ENCODE assay signal across 8 cellular contexts in the genomic region with DNA sequence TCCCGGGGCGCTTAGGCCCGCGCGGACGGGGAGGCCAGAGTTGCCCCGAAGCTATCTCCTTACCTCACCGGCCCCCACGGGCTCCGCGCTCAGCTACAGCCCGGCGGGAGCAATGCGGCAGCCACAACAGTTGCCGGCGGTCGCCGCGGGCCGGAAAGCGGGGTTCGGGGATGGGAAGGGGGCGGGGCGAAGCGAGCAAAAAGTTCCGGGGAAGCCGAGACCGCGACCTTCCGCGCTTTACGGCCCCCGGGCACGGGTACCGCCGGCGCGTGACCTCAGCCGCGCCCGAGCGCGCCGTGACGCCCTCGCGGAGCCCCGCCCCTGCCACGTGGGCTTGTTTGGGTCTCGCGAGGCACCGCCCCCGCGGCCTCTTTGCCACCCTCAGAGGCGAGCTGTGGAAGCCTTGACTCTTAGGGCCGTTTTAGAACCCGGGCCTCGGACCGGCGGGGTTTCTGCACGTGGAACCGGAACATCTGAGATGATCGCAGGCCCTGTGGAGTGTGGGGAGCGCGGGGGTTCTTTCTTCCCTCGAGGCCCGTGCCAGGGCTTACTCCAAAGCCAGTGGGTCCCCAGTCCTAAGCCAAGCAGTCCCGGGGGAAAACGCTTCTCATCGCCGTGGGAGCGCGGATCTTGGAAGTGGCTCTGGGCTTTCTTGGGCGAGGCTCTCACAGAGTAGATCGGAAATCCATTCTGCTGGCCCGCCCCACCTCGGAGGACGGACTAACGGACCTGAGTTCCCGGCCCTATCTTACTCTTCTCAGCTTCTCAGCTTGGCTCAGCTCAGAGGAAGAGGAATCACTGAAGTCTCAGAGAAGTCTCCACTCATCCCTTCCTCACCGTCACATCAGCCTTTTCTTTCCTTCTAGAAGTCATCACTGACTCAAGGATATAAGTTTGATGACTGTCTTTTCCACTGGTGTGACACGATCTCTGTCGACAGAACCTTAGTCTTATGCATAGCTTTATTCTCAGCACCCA. TPM values are rescaled to one million over a fixed set of nuclear protein-coding genes. Genes with fewer than 3 reads are reported as not detected.
DNase-seq lines count a peak whose midpoint lies in the region; ATAC-seq, FAIRE-seq and TF ChIP-seq lines count a peak whose summit lies in the region.
"Not testable (repeated sequence)": the region's sequence is repeated elsewhere in the genome, so short reads cannot be mapped to it uniquely, and the experiment has no call there.

No MANE protein-coding gene starts in this region.

- WGBS in adrenal gland, 4 donors, result 1 to 24% (median 1%) methylated on average over 4 to 69 of the region's 83 CpGs
- 1 to 2% (median 1%) methylated on average over 33 to 70 of the region's 83 CpGs for WGBS in heart left ventricle, 4 donors

- DNase-seq in GM12891 (ENCODE audit: insufficient read length, low spot score), result peak; percentile 71
- peak; percentile 95 to 98 (median 97) for DNase-seq in NCI-H1417 (lab: John Stamatoyannopoulos, UW)
- DNase-seq in SW480 (ENCODE audit: low spot score), result peak; percentile 87
- peak; percentile 94 to 99 (median 98) for DNase-seq in adrenal gland
- peak; percentile 97 to 100 (median 99) for DNase-seq in heart left ventricle
- DNase-seq in posterior cingulate gyrus, result peak; percentile 90 to 100 (median 98)
- DNase-seq in type B pancreatic cell (ENCODE audit: extremely low spot score, unreplicated experiment), result peak; percentile 98

- intact Hi-C loops in adrenal gland (cut with DNase I); heart left ventricle (cut with DNase I); posterior cingulate gyrus (cut with DNase I): not testable (repeated sequence)

- H3K36me3 ChIP-seq in adrenal gland (replicated peaks in 1 of 2), result not testable (repeated sequence)
- H3K36me3 ChIP-seq in heart left ventricle, result peaks cover 0 to 14% (median 5%) of the 10 kb centered on the region in 9 donors

- H3K36me3 Mint-ChIP-seq in type B pancreatic cell, result not testable (repeated sequence)

- not testable (repeated sequence) for TF ChIP-seq POLR2A in GM12891 (IDR thresholded peaks at IDR 0.05; ENCODE audit: low read depth, low read length)
- TF ChIP-seq POLR2A in adrenal gland (IDR thresholded peaks at IDR 0.05) (peak in 1 of 2 donors; percentile 75), heart left ventricle (IDR thresholded peaks at IDR 0.05) (peak in 1 of 2 donors; percentile 63)

- TF ChIP-seq CTCF in adrenal gland (IDR thresholded peaks at IDR 0.05); heart left ventricle (IDR thresholded peaks at IDR 0.05); type B pancreatic cell (conservative IDR thresholded peaks at IDR 0.05): not testable (repeated sequence)

- not testable (repeated sequence) for H3K9me3 Mint-ChIP-seq in type B pancreatic cell

- H3K4me3 Mint-ChIP-seq in type B pancreatic cell, result peak overlapping the region; percentile 94

- not testable (repeated sequence) for H3K4me1 Mint-ChIP-seq in type B pancreatic cell (ENCODE audit: unreplicated experiment)

- peak overlapping the region; percentile 89 for H3K27ac Mint-ChIP-seq in type B pancreatic cell

- not testable (repeated sequence) for H3K9me3 ChIP-seq in adrenal gland (replicated peaks in 1 of 3); heart left ventricle

- FAIRE-seq in GM12891 (lab: Jason Lieb, UNC), result peak; percentile 92

- peak overlapping the region; percentile 52 to 92 (median 76) for H3K4me3 ChIP-seq in adrenal gland
- peak overlapping the region; percentile 55 to 88 (median 82) for H3K4me3 ChIP-seq in heart left ventricle

- H3K27me3 ChIP-seq in adrenal gland, heart left ventricle: not testable (repeated sequence)

- not testable (repeated sequence) for H3K27me3 Mint-ChIP-seq in type B pancreatic cell

- ATAC-seq in HG02798 (IDR thresholded peaks at IDR 0.05; ENCODE audit: poor library complexity, unreplicated experiment) (peak; percentile 98), heart left ventricle (peak; percentile 97 to 98 (median 98))

- H3K27ac ChIP-seq in adrenal gland, result peak overlapping the region; percentile 71 to 95 (median 85)
- H3K27ac ChIP-seq in heart left ventricle, result peak overlapping the region; percentile 65 to 94 (median 85)

- peaks cover 0 to 16% of the 10 kb centered on the region in 2 donors for H3K4me1 ChIP-seq in adrenal gland (replicated peaks in 1 of 2)
- H3K4me1 ChIP-seq in heart left ventricle, result peaks cover 0 to 32% (median 13%) of the 10 kb centered on the region in 12 donors

TF ChIP-seq in GM12891, 5 proteins besides CTCF, POLR2A, EP300 and RAD21:
- TF ChIP-seq POLR2AphosphoS5 (IDR thresholded peaks at IDR 0.05; ENCODE audit: low read depth, low read length), result peak; percentile 46; the same call in 1 of the 2 replicates

RNA-seq across cellular contexts. Expression of gene NPIPB15, which starts 7.8 kb away (rescaled TPM):
- 1.1 TPM for polyA plus RNA-seq in GM12891 (2012; ENCODE audit: low read depth, missing spikeins)
- total RNA-seq in adrenal gland (1 to 10 TPM in 5 of 8 donors, not detected in 3; 1.4 to 3.3 (median 1.8) TPM), heart left ventricle (1 to 10 TPM in 6 of 9 donors, under 1 TPM in 1, not detected in 2; 0.72 to 2.9 (median 1.6) TPM), type B pancreatic cell (ENCODE audit: low replicate concordance) (5.1 and 5.6 TPM in 2 replicates)
- polyA plus RNA-seq in adrenal gland (10 to 100 TPM in 2 of 3 donors, under 1 TPM in 1; 0.20 to 85.2 (median 78.5) TPM), heart left ventricle (1 to 10 TPM; 1.9 to 3.4 TPM)

RNA-seq across cellular contexts. Expression of gene CLEC18B, which starts 53.0 kb away (rescaled TPM):
- polyA plus RNA-seq in GM12891 (2012; ENCODE audit: low read depth, missing spikeins), result not detected
- total RNA-seq in adrenal gland, result 10 to 100 TPM in 1 of 8 donors, 1 to 10 TPM in 5, not detected in 2; 1.3 to 10.9 (median 4.1) TPM
- 1 to 10 TPM in 2 of 3 donors, under 1 TPM in 1; 0.57 to 6.0 (median 3.4) TPM for polyA plus RNA-seq in adrenal gland
- 1 to 10 TPM in 1 of 9 donors, under 1 TPM in 3, not detected in 5; 0.14 to 1.5 (median 0.44) TPM for total RNA-seq in heart left ventricle
- polyA plus RNA-seq in heart left ventricle, result under 1 TPM; 0.25 to 0.30 TPM
- total RNA-seq in type B pancreatic cell (ENCODE audit: low replicate concordance), result 0.69 and 8.2 TPM in 2 replicates

Comparison
In these comparisons a context has a peak if more than half of its experiments do, and no peak if none do; other contexts are left out.
1. Peak in every context shown above with its lines: DNase-seq, ATAC-seq, H3K4me3 ChIP-seq and H3K27ac ChIP-seq.